In the genomic region with DNA sequence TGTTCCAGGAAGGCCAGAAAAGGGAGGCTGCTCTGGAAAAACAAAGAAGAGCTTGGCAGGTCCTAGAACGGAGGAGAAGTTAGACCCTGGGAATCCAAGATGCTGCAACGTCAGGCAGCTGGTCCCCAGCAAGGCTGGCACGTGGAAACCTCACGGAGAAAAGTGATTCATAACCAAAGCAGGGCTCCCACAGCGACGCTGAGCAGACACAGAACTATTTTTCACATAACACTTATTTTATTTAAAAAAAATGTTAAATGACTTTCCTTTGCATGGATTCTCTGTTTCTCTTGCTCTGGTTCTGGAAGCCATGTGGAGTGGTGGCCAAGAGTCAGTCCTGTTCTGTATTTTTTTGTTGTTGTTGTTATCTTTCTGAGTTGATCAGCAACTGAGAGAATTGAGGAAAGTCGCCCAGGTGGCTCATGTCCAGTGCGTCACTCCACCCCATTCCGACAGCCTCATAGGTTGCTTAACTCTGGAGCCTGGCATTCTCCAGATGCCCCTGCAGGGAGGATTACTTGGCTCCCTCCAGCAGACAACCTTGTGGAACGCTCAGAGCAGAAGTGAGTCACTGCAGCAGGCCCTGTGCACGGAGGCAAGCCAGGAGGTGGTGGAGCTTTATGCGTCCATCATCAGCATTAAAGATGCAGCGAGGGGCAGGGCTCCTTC, we compare ENCODE assay signal across 12 cellular contexts.
DNase-seq lines count a peak whose midpoint lies in the region; ATAC-seq, FAIRE-seq and TF ChIP-seq lines count a peak whose summit lies in the region.
"Had no signal": no experiment of that assay in that cellular context is flagged by ENCODE, and none has a peak within 500 bp of the region (broad histone marks: within the 10 kb centered on the region; RNA-seq: fewer than 3 reads in every experiment).

No MANE protein-coding gene starts in this region.

- H3K9me3 Mint-ChIP-seq in T-helper 2 cell treated with Interferon-gamma antibody and Interleukin-4, amounts not matched to agents 5 μg/mL and 100 μg/mL, for 36 hours: no peaks in the 10 kb centered on the region

- TF ChIP-seq POLR2A in H54 (IDR thresholded peaks at IDR 0.05; ENCODE audit: low read depth, low read length): no peak
- no peak for TF ChIP-seq POLR2A in lower leg skin (IDR thresholded peaks at IDR 0.05)

- peaks cover 2% of the 10 kb centered on the region for H3K36me3 Mint-ChIP-seq in T-helper 2 cell treated with Interferon-gamma antibody and Interleukin-4, amounts not matched to agents 5 μg/mL and 100 μg/mL, for 36 hours (ENCODE audit: low read depth)
- H3K36me3 Mint-ChIP-seq: brain had no signal

- 28 to 37% methylated on average over 13 of the region's 13 CpGs for WGBS in lower leg skin, 2 donors

- no peaks in the 10 kb centered on the region for H3K36me3 ChIP-seq in bronchial epithelial cell (ENCODE audit: control insufficient read depth, insufficient read depth, low read length)
- H3K36me3 ChIP-seq: SJSA1 had no signal

- no peak overlapping the region for H3K27ac Mint-ChIP-seq in T-helper 2 cell treated with Interferon-gamma antibody and Interleukin-4, amounts not matched to agents 5 μg/mL and 100 μg/mL, for 36 hours

- FAIRE-seq in H54 (lab: Jason Lieb, UNC) (no peak), bronchial epithelial cell (lab: Jason Lieb, UNC) (peak; percentile 84)

- intact Hi-C loops in lower leg skin (cut with DNase I; ENCODE audit: low total_unique reads): no loop called here

- TF ChIP-seq CTCF in bronchial epithelial cell (IDR thresholded peaks at IDR 0.05; ENCODE audit: insufficient read depth, low read length, severe bottlenecking) (no peak), lower leg skin (IDR thresholded peaks at IDR 0.05) (no peak)

- H3K4me3 Mint-ChIP-seq in T-helper 2 cell treated with Interferon-gamma antibody and Interleukin-4, amounts not matched to agents 5 μg/mL and 100 μg/mL, for 36 hours: no peak overlapping the region

- peaks cover 8% of the 10 kb centered on the region for H3K27me3 Mint-ChIP-seq in T-helper 2 cell treated with Interferon-gamma antibody and Interleukin-4, amounts not matched to agents 5 μg/mL and 100 μg/mL, for 36 hours (ENCODE audit: low read depth)
- H3K27me3 Mint-ChIP-seq: CD4-positive, alpha-beta memory T cell had no signal

- DNase-seq in A172 (ENCODE audit: low spot score) (peak; percentile 91), H54 (ENCODE audit: insufficient read length, low spot score) (peak; percentile 61), bronchial epithelial cell (ENCODE audit: low read depth) (no peak), lower leg skin (ENCODE audit: low spot score in 2 of 2) (peak; percentile 79 to 90), glomerular visceral epithelial cell (ENCODE audit: extremely low spot score) (no peak)
- DNase-seq in T-helper 2 cell treated with Interferon-gamma antibody and Interleukin-4, amounts not matched to agents 5 μg/mL and 100 μg/mL, for 36 hours (ENCODE audit: low spot score): no peak
- DNase-seq: CD4-positive, alpha-beta memory T cell; NCI-H1930 had no signal

- H3K4me1 Mint-ChIP-seq in T-helper 2 cell treated with Interferon-gamma antibody and Interleukin-4, amounts not matched to agents 5 μg/mL and 100 μg/mL, for 36 hours (ENCODE audit: low read depth): peaks cover 12% of the 10 kb centered on the region

- no peaks in the 10 kb centered on the region for H3K27me3 ChIP-seq in bronchial epithelial cell (ENCODE audit: control insufficient read depth, insufficient read depth, low read length)

- H3K4me3 ChIP-seq in bronchial epithelial cell (ENCODE audit: low read depth, low read length) (no peak overlapping the region), lower leg skin (ENCODE audit: low read depth, poor library complexity, severe bottlenecking) (no peak overlapping the region)
- H3K4me3 ChIP-seq: SJSA1 had no signal

- ATAC-seq in GM21619 (IDR thresholded peaks at IDR 0.05; ENCODE audit: unreplicated experiment): no peak
- no peak for ATAC-seq in GM21360 (IDR thresholded peaks at IDR 0.05; ENCODE audit: unreplicated experiment)

Comparison
In these comparisons a context has a peak if more than half of its experiments do, and no peak if none do; other contexts are left out.
1. DNase-seq: peak in A172 (single experiment), H54 (single experiment) and lower leg skin (2 of 2); none in bronchial epithelial cell (single experiment), T-helper 2 cell treated with Interferon-gamma antibody and Interleukin-4, amounts not matched to agents 5 μg/mL and 100 μg/mL, for 36 hours (single experiment) and glomerular visceral epithelial cell (single experiment).